ENCODE assay signal across 8 cellular contexts in the genomic region with DNA sequence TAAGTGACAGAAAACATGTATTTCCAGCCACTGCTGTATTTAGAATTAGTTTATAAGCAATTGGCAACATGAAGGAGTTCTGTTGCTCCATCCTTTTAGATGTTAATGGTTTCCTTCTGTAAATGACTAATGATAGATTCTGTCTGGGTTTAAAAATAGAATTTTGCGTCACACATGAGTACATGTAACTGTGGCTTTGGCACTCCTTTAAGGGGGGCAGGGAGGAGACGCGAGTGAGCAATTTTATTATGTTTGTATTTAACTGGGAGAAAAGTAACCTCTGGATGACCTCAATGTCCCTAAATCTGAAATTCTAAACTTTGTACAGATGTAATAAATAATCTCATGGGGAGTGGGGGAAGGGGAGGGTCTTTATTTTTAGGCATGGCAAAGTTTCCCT.
A peak's percentile ranks its signal among the peaks of the same experiment; 100 is the strongest.
DNase-seq lines count a peak whose midpoint lies in the region; ATAC-seq lines count a peak whose summit lies in the region.

No MANE protein-coding gene starts in this region.

- H3K4me3 Mint-ChIP-seq in central memory CD8-positive, alpha-beta T cell = no peak overlapping the region
- H3K4me3 Mint-ChIP-seq in naive B cell = peak overlapping the region in 3 of 8 donors; percentile 8 to 62 (median 44)
- H3K4me3 Mint-ChIP-seq in T-helper 2 cell treated with Interferon-gamma antibody and Interleukin-4, amounts not matched to agents 5 μg/mL and 100 μg/mL, for 36 hours = no peak overlapping the region

- peaks cover 16% of the 10 kb centered on the region for H3K36me3 Mint-ChIP-seq in central memory CD8-positive, alpha-beta T cell (ENCODE audit: insufficient read depth)
- peaks cover 22 to 33% of the 10 kb centered on the region in 2 donors for H3K36me3 Mint-ChIP-seq in naive B cell
- H3K36me3 Mint-ChIP-seq in T-helper 2 cell treated with Interferon-gamma antibody and Interleukin-4, amounts not matched to agents 5 μg/mL and 100 μg/mL, for 36 hours (ENCODE audit: low read depth) = peaks cover 10% of the 10 kb centered on the region

- ATAC-seq in GM18868 (IDR thresholded peaks at IDR 0.05; ENCODE audit: unreplicated experiment) = peak; percentile 85
- ATAC-seq in central memory CD8-positive, alpha-beta T cell (replicated peaks; ENCODE audit: extremely low read depth, poor library complexity, severe bottlenecking) = no peak
- peak; percentile 53 to 63 for ATAC-seq in naive B cell (ENCODE audit: low read depth in 2 of 2)
- ATAC-seq in HG03565 (IDR thresholded peaks at IDR 0.05; ENCODE audit: unreplicated experiment) = no peak
- no peak for ATAC-seq in HG03460 (IDR thresholded peaks at IDR 0.05; ENCODE audit: unreplicated experiment)

- peak; percentile 90 for DNase-seq in LHCN-M2 (ENCODE audit: low read depth)
- DNase-seq in central memory CD8-positive, alpha-beta T cell (ENCODE audit: low spot score in 2 of 2) = no peak
- peak; percentile 3 for DNase-seq in naive B cell
- no peak for DNase-seq in activated naive CD4-positive, alpha-beta T cell treated with anti-CD3 and anti-CD28 coated beads, Interleukin-2, amount 50 U/mL, for 16 hours
- no peak for DNase-seq in T-helper 2 cell treated with Interferon-gamma antibody and Interleukin-4, amounts not matched to agents 5 μg/mL and 100 μg/mL, for 36 hours (ENCODE audit: low spot score)

- no peaks in the 10 kb centered on the region for H3K27me3 Mint-ChIP-seq in central memory CD8-positive, alpha-beta T cell
- H3K27me3 Mint-ChIP-seq in naive B cell = no peaks in the 10 kb centered on the region
- H3K27me3 Mint-ChIP-seq in T-helper 2 cell treated with Interferon-gamma antibody and Interleukin-4, amounts not matched to agents 5 μg/mL and 100 μg/mL, for 36 hours (ENCODE audit: low read depth) = no peaks in the 10 kb centered on the region

- H3K4me1 Mint-ChIP-seq in central memory CD8-positive, alpha-beta T cell = no peaks in the 10 kb centered on the region
- H3K4me1 Mint-ChIP-seq in naive B cell = peaks cover 8 to 12% (median 12%) of the 10 kb centered on the region in 3 donors
- H3K4me1 Mint-ChIP-seq in T-helper 2 cell treated with Interferon-gamma antibody and Interleukin-4, amounts not matched to agents 5 μg/mL and 100 μg/mL, for 36 hours (ENCODE audit: low read depth) = peaks cover 3% of the 10 kb centered on the region

- peak overlapping the region; percentile 39 for H3K27ac Mint-ChIP-seq in central memory CD8-positive, alpha-beta T cell (ENCODE audit: low read depth)
- peak overlapping the region in 2 of 6 donors; percentile 7 to 32 for H3K27ac Mint-ChIP-seq in naive B cell
- no peak overlapping the region for H3K27ac Mint-ChIP-seq in T-helper 2 cell treated with Interferon-gamma antibody and Interleukin-4, amounts not matched to agents 5 μg/mL and 100 μg/mL, for 36 hours

- no peaks in the 10 kb centered on the region for H3K9me3 Mint-ChIP-seq in central memory CD8-positive, alpha-beta T cell
- no peaks in the 10 kb centered on the region for H3K9me3 Mint-ChIP-seq in naive B cell
- H3K9me3 Mint-ChIP-seq in T-helper 2 cell treated with Interferon-gamma antibody and Interleukin-4, amounts not matched to agents 5 μg/mL and 100 μg/mL, for 36 hours = no peaks in the 10 kb centered on the region

Comparison
In these comparisons a context has a peak if more than half of its experiments do, and no peak if none do; other contexts are left out.
1. ATAC-seq: peak in GM18868 (single experiment) and naive B cell (2 of 2); none in central memory CD8-positive, alpha-beta T cell (single experiment), HG03565 (single experiment) and HG03460 (single experiment).
2. DNase-seq: peak in LHCN-M2 (single experiment) and naive B cell (single experiment); none in central memory CD8-positive, alpha-beta T cell (0 of 2), activated naive CD4-positive, alpha-beta T cell treated with anti-CD3 and anti-CD28 coated beads, Interleukin-2, amount 50 U/mL, for 16 hours (single experiment) and T-helper 2 cell treated with Interferon-gamma antibody and Interleukin-4, amounts not matched to agents 5 μg/mL and 100 μg/mL, for 36 hours (single experiment).